1 cellular context compared by ENCODE assay signal in the genomic region with DNA sequence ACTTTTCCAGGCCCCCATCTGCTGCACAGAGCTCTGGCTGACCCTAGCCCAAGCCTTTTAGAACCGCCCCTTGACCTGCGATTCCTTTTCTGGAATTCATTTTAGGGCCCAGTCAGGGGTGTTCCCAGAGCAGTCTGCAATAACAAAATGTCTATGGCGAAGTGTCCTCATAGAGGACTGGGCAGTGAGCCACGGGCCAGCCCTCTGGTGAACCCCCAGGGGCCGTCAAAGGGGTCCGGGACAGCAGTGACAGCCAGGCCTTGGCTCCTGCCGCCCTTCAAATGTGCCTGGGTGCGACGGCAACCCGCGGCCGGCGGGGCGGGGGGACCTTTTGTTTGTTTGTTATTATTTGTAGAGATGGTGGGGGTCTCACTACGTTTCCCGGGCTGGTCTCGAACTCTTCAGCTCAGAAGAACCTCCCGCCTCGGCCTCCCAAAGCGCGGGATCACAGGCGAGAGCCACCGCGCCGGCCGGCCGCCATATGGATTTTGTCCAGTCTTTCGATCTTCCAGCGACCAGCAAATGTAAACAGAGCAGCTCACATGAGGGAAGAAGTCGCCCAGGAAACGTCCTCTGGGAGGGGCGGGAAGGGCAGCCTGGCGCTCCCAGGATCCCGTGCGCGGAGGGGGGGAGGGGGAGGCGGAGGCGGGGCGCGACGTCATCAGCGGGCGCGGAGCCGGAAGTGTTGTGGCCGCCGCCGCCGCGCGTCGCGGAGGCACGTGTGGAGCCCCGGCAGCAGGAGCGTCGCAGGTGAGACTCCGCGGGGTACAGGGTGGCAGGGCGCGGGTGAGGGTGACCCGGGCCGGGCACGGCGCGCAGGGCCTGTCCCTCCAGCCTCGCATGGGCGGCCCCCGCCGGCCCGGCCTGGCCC.
TF ChIP-seq lines count a peak whose summit lies in the region.

Gene TRMT61A, plus strand, starts transcription at position 685 of the 871 bp plus-strand sequence. CDS start 783 bp downstream, outside the sequence.

TF ChIP-seq in HepG2, 621 proteins besides CTCF, POLR2A, EP300 and RAD21 (continued from another document and continues in another):
- TF ChIP-seq ZNF740 (CRISPR knock-in tag; IDR thresholded peaks at IDR 0.05): no peak
- peak; percentile 91 for TF ChIP-seq ZNF768 (CRISPR knock-in tag; IDR thresholded peaks at IDR 0.05)
- TF ChIP-seq ZNF382 (CRISPR knock-in tag; IDR thresholded peaks at IDR 0.05; ENCODE audit: borderline replicate concordance): no peak
- no peak for TF ChIP-seq MED13 (CRISPR knock-in tag; IDR thresholded peaks at IDR 0.05)
- TF ChIP-seq BRCA1 (CRISPR knock-in tag; IDR thresholded peaks at IDR 0.05): 0 out of 2 replicates have a peak, but pooled peaks have one; percentile 40
- TF ChIP-seq CCDC6 (CRISPR knock-in tag; IDR thresholded peaks at IDR 0.05): no peak
- TF ChIP-seq RORA (CRISPR knock-in tag; IDR thresholded peaks at IDR 0.05): no peak
- TF ChIP-seq ZNF331 (CRISPR knock-in tag; IDR thresholded peaks at IDR 0.05): no peak; the same call in 1 of the 2 replicates
- no peak for TF ChIP-seq TARDBP (CRISPR knock-in tag; IDR thresholded peaks at IDR 0.05)
- no peak for TF ChIP-seq ZKSCAN8 (CRISPR knock-in tag; IDR thresholded peaks at IDR 0.05; ENCODE audit: borderline replicate concordance)
- no peak for TF ChIP-seq ZSCAN30 (CRISPR knock-in tag; IDR thresholded peaks at IDR 0.05)
- peak; percentile 58 for TF ChIP-seq SALL1 (CRISPR knock-in tag; IDR thresholded peaks at IDR 0.05)
- TF ChIP-seq ZFP1 (CRISPR knock-in tag; IDR thresholded peaks at IDR 0.05): no peak
- TF ChIP-seq, protein P1, sequence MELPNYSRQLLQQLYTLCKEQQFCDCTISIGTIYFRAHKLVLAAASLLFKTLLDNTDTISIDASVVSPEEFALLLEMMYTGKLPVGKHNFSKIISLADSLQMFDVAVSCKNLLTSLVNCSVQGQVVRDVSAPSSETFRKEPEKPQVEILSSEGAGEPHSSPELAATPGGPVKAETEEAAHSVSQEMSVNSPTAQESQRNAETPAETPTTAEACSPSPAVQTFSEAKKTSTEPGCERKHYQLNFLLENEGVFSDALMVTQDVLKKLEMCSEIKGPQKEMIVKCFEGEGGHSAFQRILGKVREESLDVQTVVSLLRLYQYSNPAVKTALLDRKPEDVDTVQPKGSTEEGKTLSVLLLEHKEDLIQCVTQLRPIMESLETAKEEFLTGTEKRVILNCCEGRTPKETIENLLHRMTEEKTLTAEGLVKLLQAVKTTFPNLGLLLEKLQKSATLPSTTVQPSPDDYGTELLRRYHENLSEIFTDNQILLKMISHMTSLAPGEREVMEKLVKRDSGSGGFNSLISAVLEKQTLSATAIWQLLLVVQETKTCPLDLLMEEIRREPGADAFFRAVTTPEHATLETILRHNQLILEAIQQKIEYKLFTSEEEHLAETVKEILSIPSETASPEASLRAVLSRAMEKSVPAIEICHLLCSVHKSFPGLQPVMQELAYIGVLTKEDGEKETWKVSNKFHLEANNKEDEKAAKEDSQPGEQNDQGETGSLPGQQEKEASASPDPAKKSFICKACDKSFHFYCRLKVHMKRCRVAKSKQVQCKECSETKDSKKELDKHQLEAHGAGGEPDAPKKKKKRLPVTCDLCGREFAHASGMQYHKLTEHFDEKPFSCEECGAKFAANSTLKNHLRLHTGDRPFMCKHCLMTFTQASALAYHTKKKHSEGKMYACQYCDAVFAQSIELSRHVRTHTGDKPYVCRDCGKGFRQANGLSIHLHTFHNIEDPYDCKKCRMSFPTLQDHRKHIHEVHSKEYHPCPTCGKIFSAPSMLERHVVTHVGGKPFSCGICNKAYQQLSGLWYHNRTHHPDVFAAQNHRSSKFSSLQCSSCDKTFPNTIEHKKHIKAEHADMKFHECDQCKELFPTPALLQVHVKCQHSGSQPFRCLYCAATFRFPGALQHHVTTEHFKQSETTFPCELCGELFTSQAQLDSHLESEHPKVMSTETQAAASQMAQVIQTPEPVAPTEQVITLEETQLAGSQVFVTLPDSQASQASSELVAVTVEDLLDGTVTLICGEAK (IDR thresholded peaks at IDR 0.05): no peak
- TF ChIP-seq, protein P1 (CRISPR knock-in tag; IDR thresholded peaks at IDR 0.05): no peak; the same call in 1 of the 2 replicates
- TF ChIP-seq HDAC2 (CRISPR knock-in tag; IDR thresholded peaks at IDR 0.05): peak; percentile 36; the same call in 1 of the 2 replicates
- no peak for TF ChIP-seq NFYC (CRISPR knock-in tag; IDR thresholded peaks at IDR 0.05)
- TF ChIP-seq ZNF251 (CRISPR knock-in tag; IDR thresholded peaks at IDR 0.05): no peak
- no peak for TF ChIP-seq RFXAP (CRISPR knock-in tag; IDR thresholded peaks at IDR 0.05; ENCODE audit: borderline replicate concordance)
- TF ChIP-seq ZBTB38 (CRISPR knock-in tag; IDR thresholded peaks at IDR 0.05): no peak
- TF ChIP-seq MAF1 (CRISPR knock-in tag; IDR thresholded peaks at IDR 0.05; ENCODE audit: borderline replicate concordance): peak; percentile 26; the same call in 1 of the 2 replicates
- no peak; the same call in 1 of the 2 replicates for TF ChIP-seq ZNF446 (CRISPR knock-in tag; IDR thresholded peaks at IDR 0.05)
- TF ChIP-seq, protein P2, sequence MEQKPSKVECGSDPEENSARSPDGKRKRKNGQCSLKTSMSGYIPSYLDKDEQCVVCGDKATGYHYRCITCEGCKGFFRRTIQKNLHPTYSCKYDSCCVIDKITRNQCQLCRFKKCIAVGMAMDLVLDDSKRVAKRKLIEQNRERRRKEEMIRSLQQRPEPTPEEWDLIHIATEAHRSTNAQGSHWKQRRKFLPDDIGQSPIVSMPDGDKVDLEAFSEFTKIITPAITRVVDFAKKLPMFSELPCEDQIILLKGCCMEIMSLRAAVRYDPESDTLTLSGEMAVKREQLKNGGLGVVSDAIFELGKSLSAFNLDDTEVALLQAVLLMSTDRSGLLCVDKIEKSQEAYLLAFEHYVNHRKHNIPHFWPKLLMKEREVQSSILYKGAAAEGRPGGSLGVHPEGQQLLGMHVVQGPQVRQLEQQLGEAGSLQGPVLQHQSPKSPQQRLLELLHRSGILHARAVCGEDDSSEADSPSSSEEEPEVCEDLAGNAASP (CRISPR knock-in tag; IDR thresholded peaks at IDR 0.05; ENCODE audit: borderline replicate concordance): peak; percentile 53; the same call in 1 of the 2 replicates
- TF ChIP-seq ZFAT (CRISPR knock-in tag; conservative IDR thresholded peaks at IDR 0.05): 0 out of 2 replicates have a peak, but pooled peaks have one; percentile 20
- no peak for TF ChIP-seq ZNF468 (CRISPR knock-in tag; IDR thresholded peaks at IDR 0.05)
- TF ChIP-seq DZIP1 (CRISPR knock-in tag; IDR thresholded peaks at IDR 0.05): no peak; the same call in 1 of the 2 replicates
- peak; percentile 49; the same call in 1 of the 2 replicates for TF ChIP-seq ZNF558 (CRISPR knock-in tag; IDR thresholded peaks at IDR 0.05; ENCODE audit: borderline replicate concordance)
- TF ChIP-seq ZNF782 (CRISPR knock-in tag; IDR thresholded peaks at IDR 0.05; ENCODE audit: borderline replicate concordance): no peak
- no peak for TF ChIP-seq NR3C1 (CRISPR knock-in tag; IDR thresholded peaks at IDR 0.05)
- TF ChIP-seq ZNF674 (CRISPR knock-in tag; IDR thresholded peaks at IDR 0.05; ENCODE audit: low read depth): no peak
- no peak for TF ChIP-seq SMARCC2 (IDR thresholded peaks at IDR 0.05)
- no peak for TF ChIP-seq ZKSCAN5 (CRISPR knock-in tag; IDR thresholded peaks at IDR 0.05)
- TF ChIP-seq ZNF772 (CRISPR knock-in tag; IDR thresholded peaks at IDR 0.05): no peak
- TF ChIP-seq, protein P3, sequence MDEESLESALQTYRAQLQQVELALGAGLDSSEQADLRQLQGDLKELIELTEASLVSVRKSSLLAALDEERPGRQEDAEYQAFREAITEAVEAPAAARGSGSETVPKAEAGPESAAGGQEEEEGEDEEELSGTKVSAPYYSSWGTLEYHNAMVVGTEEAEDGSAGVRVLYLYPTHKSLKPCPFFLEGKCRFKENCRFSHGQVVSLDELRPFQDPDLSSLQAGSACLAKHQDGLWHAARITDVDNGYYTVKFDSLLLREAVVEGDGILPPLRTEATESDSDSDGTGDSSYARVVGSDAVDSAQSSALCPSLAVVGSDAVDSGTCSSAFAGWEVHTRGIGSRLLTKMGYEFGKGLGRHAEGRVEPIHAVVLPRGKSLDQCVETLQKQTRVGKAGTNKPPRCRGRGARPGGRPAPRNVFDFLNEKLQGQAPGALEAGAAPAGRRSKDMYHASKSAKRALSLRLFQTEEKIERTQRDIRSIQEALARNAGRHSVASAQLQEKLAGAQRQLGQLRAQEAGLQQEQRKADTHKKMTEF (CRISPR knock-in tag; IDR thresholded peaks at IDR 0.05): 0 out of 2 replicates have a peak, but pooled peaks have one; percentile 54
- 0 out of 2 replicates have a peak, but pooled peaks have one; percentile 60 for TF ChIP-seq ZNF776 (CRISPR knock-in tag; IDR thresholded peaks at IDR 0.05)
- TF ChIP-seq ZNF672 (CRISPR knock-in tag; IDR thresholded peaks at IDR 0.05): no peak
- TF ChIP-seq SOX5 (CRISPR knock-in tag; IDR thresholded peaks at IDR 0.05; ENCODE audit: borderline replicate concordance): no peak; the same call in 1 of the 2 replicates
- TF ChIP-seq ZNF773 (CRISPR knock-in tag; IDR thresholded peaks at IDR 0.05; ENCODE audit: borderline replicate concordance): no peak
- 0 out of 2 replicates have a peak, but pooled peaks have one; percentile 40 for TF ChIP-seq RFX3 (CRISPR knock-in tag; IDR thresholded peaks at IDR 0.05)
- TF ChIP-seq ZNF572 (CRISPR knock-in tag; IDR thresholded peaks at IDR 0.05): no peak
- no peak for TF ChIP-seq ZNF414 (CRISPR knock-in tag; IDR thresholded peaks at IDR 0.05)
- TF ChIP-seq ZFP82 (CRISPR knock-in tag; IDR thresholded peaks at IDR 0.05; ENCODE audit: borderline replicate concordance): no peak
- TF ChIP-seq ISL2 (CRISPR knock-in tag; IDR thresholded peaks at IDR 0.05): no peak
- TF ChIP-seq, protein P4, sequence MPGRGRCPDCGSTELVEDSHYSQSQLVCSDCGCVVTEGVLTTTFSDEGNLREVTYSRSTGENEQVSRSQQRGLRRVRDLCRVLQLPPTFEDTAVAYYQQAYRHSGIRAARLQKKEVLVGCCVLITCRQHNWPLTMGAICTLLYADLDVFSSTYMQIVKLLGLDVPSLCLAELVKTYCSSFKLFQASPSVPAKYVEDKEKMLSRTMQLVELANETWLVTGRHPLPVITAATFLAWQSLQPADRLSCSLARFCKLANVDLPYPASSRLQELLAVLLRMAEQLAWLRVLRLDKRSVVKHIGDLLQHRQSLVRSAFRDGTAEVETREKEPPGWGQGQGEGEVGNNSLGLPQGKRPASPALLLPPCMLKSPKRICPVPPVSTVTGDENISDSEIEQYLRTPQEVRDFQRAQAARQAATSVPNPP (CRISPR knock-in tag; IDR thresholded peaks at IDR 0.05): no peak
- no peak for TF ChIP-seq ZNF451 (CRISPR knock-in tag; IDR thresholded peaks at IDR 0.05)
- no peak for TF ChIP-seq ZFP37 (CRISPR knock-in tag; IDR thresholded peaks at IDR 0.05; ENCODE audit: borderline replicate concordance)
- TF ChIP-seq ZKSCAN1 (IDR thresholded peaks at IDR 0.05; ENCODE audit: low read length): no peak
- peak; percentile 11; the same call in 1 of the 2 replicates for TF ChIP-seq ARNTL (CRISPR knock-in tag; IDR thresholded peaks at IDR 0.05)
- TF ChIP-seq ZFY (CRISPR knock-in tag; IDR thresholded peaks at IDR 0.05): peak; percentile 78
- TF ChIP-seq PLRG1 (conservative IDR thresholded peaks at IDR 0.05): no peak
